In the genomic region with DNA sequence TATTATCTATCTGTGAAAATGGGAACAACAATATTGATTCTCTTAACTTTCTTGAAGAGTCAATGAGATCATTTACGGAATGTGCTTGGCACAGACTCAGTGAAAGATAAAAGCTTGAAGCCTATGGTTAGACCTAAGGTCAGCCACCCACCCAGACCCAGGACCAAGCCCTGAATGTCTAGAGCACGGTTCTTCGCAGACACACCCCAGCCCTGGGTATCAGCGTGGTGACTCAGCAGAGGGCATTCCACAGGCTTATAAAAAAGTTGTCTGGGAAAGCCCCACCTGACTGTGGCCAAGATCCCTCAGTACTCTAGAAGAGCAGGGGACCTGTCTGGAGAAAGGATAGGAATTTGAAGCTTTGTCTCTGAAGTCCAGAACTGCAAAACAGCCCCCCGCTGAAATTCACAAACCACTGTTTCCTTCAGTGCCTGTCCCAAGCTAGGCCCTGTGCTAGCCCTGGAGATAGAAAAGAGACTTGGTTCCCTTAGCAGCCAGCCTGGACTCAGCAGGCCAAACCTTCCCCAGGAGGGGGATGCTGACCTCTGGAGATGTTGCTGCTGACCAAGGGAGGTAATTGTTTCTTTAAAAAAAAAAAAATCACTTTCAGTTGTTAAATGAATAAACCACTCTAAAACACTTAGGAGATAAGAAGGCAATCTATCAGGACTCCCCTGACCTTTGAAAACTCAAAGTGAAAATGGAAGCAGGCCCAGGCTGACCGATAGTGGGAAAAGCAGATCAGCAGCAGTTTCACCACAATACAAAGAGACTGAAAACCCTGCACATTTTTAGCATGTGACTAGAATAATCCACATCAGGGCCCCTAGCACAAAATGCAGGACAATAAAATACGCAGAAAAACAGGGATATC, we compare ENCODE assay signal across 10 cellular contexts.
DNase-seq lines count a peak whose midpoint lies in the region; ATAC-seq and TF ChIP-seq lines count a peak whose summit lies in the region.
"Had no signal": no experiment of that assay in that cellular context is flagged by ENCODE, and none has a peak within 500 bp of the region (broad histone marks: within the 10 kb centered on the region; RNA-seq: fewer than 3 reads in every experiment).

No MANE protein-coding gene starts in this region.

- H3K27ac ChIP-seq in psoas muscle: peak overlapping the region; percentile 46

- intact Hi-C loops in psoas muscle (cut with DNase I): no loop called here
- intact Hi-C loops in posterior cingulate gyrus (cut with DNase I): no loop called here

- no peak overlapping the region for H3K4me3 ChIP-seq in choroid plexus epithelial cell (ENCODE audit: low read depth, low read length)
- H3K4me3 ChIP-seq in psoas muscle: no peak overlapping the region
- H3K4me3 ChIP-seq: ascending aorta had no signal

- no peak for TF ChIP-seq CTCF in choroid plexus epithelial cell (conservative IDR thresholded peaks at IDR 0.05; ENCODE audit: low read depth, low read length)
- TF ChIP-seq CTCF in psoas muscle (IDR thresholded peaks at IDR 0.05): no peak

- H3K9me3 ChIP-seq in psoas muscle: no peaks in the 10 kb centered on the region
- H3K9me3 ChIP-seq: ascending aorta had no signal

- DNase-seq in activated effector memory CD4-positive, alpha-beta T cell treated with anti-CD3 and anti-CD28 coated beads, Interleukin-2, amount 50 U/mL, for 16 hours: peak; percentile 73
- no peak for DNase-seq in activated effector memory CD4-positive, alpha-beta T cell treated with Interleukin-2 at 50 U/mL for 16 hours
- DNase-seq in OCI-M1 (lab: John Stamatoyannopoulos, UW) (peak; percentile 88), choroid plexus epithelial cell (ENCODE audit: low read depth) (peak; percentile 75), psoas muscle (no peak), NCI-H526 treated with DMSO at 0.1 percent for 48 hours (lab: John Stamatoyannopoulos, UW) (no peak), posterior cingulate gyrus (no peak)
- DNase-seq: DND-41 had no signal

- ATAC-seq in HG02763 (IDR thresholded peaks at IDR 0.05; ENCODE audit: unreplicated experiment) (peak; percentile 66), psoas muscle (peak; percentile 83 to 93 (median 91))

- no peaks in the 10 kb centered on the region for H3K27me3 ChIP-seq in psoas muscle (ENCODE audit: insufficient read depth in 3 of 3, low read length in 2 of 3)
- H3K27me3 ChIP-seq: ascending aorta had no signal

- no peaks in the 10 kb centered on the region for H3K36me3 ChIP-seq in psoas muscle (ENCODE audit: insufficient read depth in 1 of 2, low read depth in 1 of 2)
- H3K36me3 ChIP-seq: ascending aorta had no signal

- H3K4me1 ChIP-seq in psoas muscle: peaks cover 31% of the 10 kb centered on the region

- WGBS in psoas muscle, 3 donors: 61 to 79% (median 67%) methylated on average over 7 of the region's 7 CpGs

Comparison
In these comparisons a context has a peak if more than half of its experiments do, and no peak if none do; other contexts are left out.
1. DNase-seq: peak in activated effector memory CD4-positive, alpha-beta T cell treated with anti-CD3 and anti-CD28 coated beads, Interleukin-2, amount 50 U/mL, for 16 hours (single experiment), OCI-M1 (single experiment) and choroid plexus epithelial cell (single experiment); none in activated effector memory CD4-positive, alpha-beta T cell treated with Interleukin-2 at 50 U/mL for 16 hours (single experiment), psoas muscle (0 of 2), NCI-H526 treated with DMSO at 0.1 percent for 48 hours (single experiment) and posterior cingulate gyrus (0 of 10).